In genomic region chr1:19616489-19616888, GRCh38 we compare ENCODE assay signal across 2 cellular contexts.
TF ChIP-seq lines count a peak whose summit lies in the region.

No MANE protein-coding gene starts in this region.

TF ChIP-seq in HCT116, 20 proteins besides CTCF, POLR2A, EP300 and RAD21:
- TF ChIP-seq CEBPB (IDR thresholded peaks at IDR 0.05; ENCODE audit: low read depth), result 0 out of 2 replicates have a peak, but pooled peaks have one; percentile 43
- TF ChIP-seq ATF3 (IDR thresholded peaks at IDR 0.05), result no peak
- no peak for TF ChIP-seq YY1 (IDR thresholded peaks at IDR 0.05; ENCODE audit: extremely low read depth, insufficient replicate concordance, low read depth, low read length)
TF ChIP-seq in HCT116: peak in this region for 1.

TF ChIP-seq in K562, 482 proteins besides CTCF, POLR2A, EP300 and RAD21:
- TF ChIP-seq ATF3 (IDR thresholded peaks at IDR 0.05) (0 out of 2 replicates have a peak, but pooled peaks have one; percentile 11), ATF3 (CRISPR knock-in tag; conservative IDR thresholded peaks at IDR 0.05) (no peak), ZNF583 (CRISPR knock-in tag; IDR thresholded peaks at IDR 0.05) (no peak)
TF ChIP-seq in K562: peak in this region for 1.
